In the genomic region with DNA sequence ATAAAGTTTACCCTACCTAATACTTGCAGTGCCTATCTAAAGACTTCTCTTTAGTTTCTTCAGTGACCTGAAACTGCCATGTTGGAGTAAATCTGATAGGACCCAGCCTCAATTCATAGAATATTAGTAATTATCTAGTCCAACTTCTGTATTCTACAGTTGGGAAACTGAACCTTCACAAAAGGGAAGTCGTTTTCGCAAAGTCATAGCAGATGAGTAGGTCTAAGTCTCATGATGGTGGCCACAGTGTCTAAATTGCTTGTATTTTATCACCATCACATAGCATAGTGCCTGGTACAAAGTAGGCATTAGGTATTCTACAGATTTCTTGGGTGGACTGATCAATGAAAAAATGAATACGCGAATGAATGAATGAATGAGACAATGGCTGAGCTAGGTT, we compare ENCODE assay signal across 23 cellular contexts. TPM values are rescaled to one million over a fixed set of nuclear protein-coding genes. Genes with fewer than 3 reads are reported as not detected.
"Had no signal": no experiment of that assay in that cellular context is flagged by ENCODE, and none has a peak within 500 bp of the region (broad histone marks: within the 10 kb centered on the region; RNA-seq: fewer than 3 reads in every experiment).

No MANE protein-coding gene starts in this region.

- H3K4me1 ChIP-seq: gastrocnemius medialis, left ventricle myocardium inferior, spleen, tibial nerve had no signal

- H3K9me3 ChIP-seq: gastrocnemius medialis, tibial nerve had no signal

- H2AFZ ChIP-seq: hepatocyte had no signal

- H3K27me3 ChIP-seq: brain microvascular endothelial cell, dorsolateral prefrontal cortex, gastrocnemius medialis, hepatocyte, spleen, tibial nerve had no signal

- H3K4me3 ChIP-seq: coronary artery, dorsolateral prefrontal cortex, gastrocnemius medialis, hepatocyte, left ventricle myocardium inferior, lung, spleen, tibial nerve had no signal

- H3K36me3 ChIP-seq: brain microvascular endothelial cell, gastrocnemius medialis, left ventricle myocardium inferior, spleen, tibial nerve had no signal

- DNase-seq: activated CD4-positive, alpha-beta memory T cell treated with anti-CD3 and anti-CD28 coated beads for 36 hours; activated CD4-positive, alpha-beta T cell treated with anti-CD3 and anti-CD28 coated beads, Interleukin-2, amount 10 ng/mL, durations not matched to agents 24 days and 14 days; activated CD4-positive, CD25-positive, alpha-beta regulatory T cell treated with anti-CD3 and anti-CD28 coated beads, Interleukin-2, amount 50 U/mL, for 72 hours; activated CD8-positive, alpha-beta memory T cell treated with anti-CD3 and anti-CD28 coated beads, Interleukin-2, amount 50 U/mL, for 48 hours; activated gamma-delta T cell treated with Interleukin-2 at 50 U/mL for 16 hours; activated naive CD4-positive, alpha-beta T cell treated with anti-CD3 and anti-CD28 coated beads, Interleukin-2, amount 50 U/mL, for 16 hours; activated T-cell treated with anti-CD3 and anti-CD28 coated beads, Interleukin-2, amount 50 U/mL, for 24 hours; amniotic stem cell; brain microvascular endothelial cell; dorsolateral prefrontal cortex; effector memory CD4-positive, alpha-beta T cell; gastrocnemius medialis; islet precursor cell; left ventricle myocardium inferior; mesendoderm; right cardiac atrium; spleen; stimulated activated naive CD4-positive, alpha-beta T cell had no signal

- H3K79me2 ChIP-seq: hepatocyte had no signal

- H3K4me2 ChIP-seq: hepatocyte had no signal

- H3K27ac ChIP-seq: brain microvascular endothelial cell, coronary artery, dorsolateral prefrontal cortex, gastrocnemius medialis, hepatocyte, left ventricle myocardium inferior, spleen, tibial nerve had no signal

- ATAC-seq: gastrocnemius medialis; natural killer cell treated with Interleukin-12 subunit alpha and Interleukin-12 subunit beta and Interleukin-15 and Interleukin-18, amount 100 ng/mL, for 72 hours; right cardiac atrium had no signal

RNA-seq across cellular contexts. Expression of gene GMNC, which starts 8.4 kb away (rescaled TPM):
- polyA plus RNA-seq: right cardiac atrium had no signal
